9 cellular contexts compared by ENCODE assay signal in genomic region chr22:39959640-39960447, GRCh38. TPM values are rescaled to one million over a fixed set of nuclear protein-coding genes. Genes with fewer than 3 reads are reported as not detected.
A peak's percentile ranks its signal among the peaks of the same experiment; 100 is the strongest.
DNase-seq lines count a peak whose midpoint lies in the region; ATAC-seq and TF ChIP-seq lines count a peak whose summit lies in the region.
"Had no signal": no experiment of that assay in that cellular context is flagged by ENCODE, and none has a peak within 500 bp of the region (broad histone marks: within the 10 kb centered on the region; RNA-seq: fewer than 3 reads in every experiment).

TMA7B (plus strand) TSS chr22:39960397; CDS start chr22:39964375, 3,978 bp downstream.

- TF ChIP-seq CTCF in cardiac muscle cell (IDR thresholded peaks at IDR 0.05; ENCODE audit: low read depth, low read length) (peak; percentile 54), smooth muscle cell (IDR thresholded peaks at IDR 0.05; ENCODE audit: borderline replicate concordance, insufficient read depth, poor library complexity, severe bottlenecking) (peak; percentile 30), OCI-LY7 (conservative IDR thresholded peaks at IDR 0.05; ENCODE audit: low read length) (no peak)

- H3K27ac ChIP-seq in cardiac muscle cell = no peak within 1 kb of the TSS
- peak within 1 kb of the TSS; percentile 92 for H3K27ac ChIP-seq in smooth muscle cell (ENCODE audit: low read depth)
- H3K27ac ChIP-seq in OCI-LY7 (ENCODE audit: low read depth, low read length, poor library complexity, severe bottlenecking) = no peak within 1 kb of the TSS

- H3K9me3 ChIP-seq in cardiac muscle cell (ENCODE audit: low read depth) (no peaks in the 10 kb centered on the region), smooth muscle cell (replicated peaks; ENCODE audit: low read depth) (no peaks in the 10 kb centered on the region), OCI-LY7 (ENCODE audit: low read length) (no peaks in the 10 kb centered on the region)

- peak within 1 kb of the TSS; percentile 33 for H3K4me2 ChIP-seq in smooth muscle cell
- no peak within 1 kb of the TSS for H3K4me2 ChIP-seq in OCI-LY7 (ENCODE audit: low read length)

- no peaks in the 10 kb centered on the region for H4K20me1 ChIP-seq in smooth muscle cell (ENCODE audit: low read depth)
- no peaks in the 10 kb centered on the region for H4K20me1 ChIP-seq in OCI-LY7 (ENCODE audit: insufficient read depth, low read length)

- POLR2A ChIA-PET in OCI-LY7 (lab: Charles Lee) = no interaction called here

- H3K9ac ChIP-seq in smooth muscle cell (ENCODE audit: low read depth) = peak within 1 kb of the TSS; percentile 50

- H3K4me3 ChIP-seq in cardiac muscle cell = no peak within 1 kb of the TSS
- no peak within 1 kb of the TSS for H3K4me3 ChIP-seq in smooth muscle cell
- H3K4me3 ChIP-seq in OCI-LY7 (ENCODE audit: low read depth, low read length, poor library complexity, severe bottlenecking) = no peak within 1 kb of the TSS

- no peaks in the 10 kb centered on the region for H3K27me3 Mint-ChIP-seq in activated CD8-positive, alpha-beta memory T cell treated with anti-CD3 and anti-CD28 coated beads, Interleukin-2, amount 10 ng/mL, durations not matched to agents 7 days and 5 days

- no peaks in the 10 kb centered on the region for H3K9me2 ChIP-seq in OCI-LY7 (ENCODE audit: insufficient read depth, low read length)

- peak within 1 kb of the TSS; percentile 76 for H2AFZ ChIP-seq in smooth muscle cell (ENCODE audit: low read depth)
- H2AFZ ChIP-seq in OCI-LY7 (ENCODE audit: low read length) = no peak within 1 kb of the TSS

- intact Hi-C loops in OCI-LY7 (cut with micrococcal nuclease; ENCODE audit: unreplicated experiment) = no loop called here

- ATAC-seq in activated CD8-positive, alpha-beta memory T cell treated with anti-CD3 and anti-CD28 coated beads, Interleukin-2, amount 10 ng/mL, durations not matched to agents 7 days and 5 days = peak; percentile 26
- ATAC-seq in HG02852 (IDR thresholded peaks at IDR 0.05; ENCODE audit: unreplicated experiment) = no peak

- H3K4me1 ChIP-seq in cardiac muscle cell (ENCODE audit: low read depth) (peaks cover 5% of the 10 kb centered on the region), smooth muscle cell (ENCODE audit: low read depth) (peaks cover 8% of the 10 kb centered on the region), OCI-LY7 (ENCODE audit: insufficient read depth, low read length, poor library complexity, severe bottlenecking) (peaks cover 10% of the 10 kb centered on the region)

- H3K4me1 Mint-ChIP-seq in activated CD8-positive, alpha-beta memory T cell treated with anti-CD3 and anti-CD28 coated beads, Interleukin-2, amount 10 ng/mL, durations not matched to agents 7 days and 5 days = peaks cover 82% of the 10 kb centered on the region

- no TSS peak for BruUV-seq in OCI-LY7 (replicated peaks; lab: Mats Ljungman, UMichigan)

- H3K79me2 ChIP-seq in smooth muscle cell (ENCODE audit: low read depth) (no peaks in the 10 kb centered on the region), OCI-LY7 (ENCODE audit: insufficient read depth, low read depth, low read length) (no peaks in the 10 kb centered on the region)

- H3K4me3 Mint-ChIP-seq in activated CD8-positive, alpha-beta memory T cell treated with anti-CD3 and anti-CD28 coated beads, Interleukin-2, amount 10 ng/mL, durations not matched to agents 7 days and 5 days = peak within 1 kb of the TSS; percentile 54

- H3K36me3 ChIP-seq in cardiac muscle cell = no peaks in the 10 kb centered on the region
- no peaks in the 10 kb centered on the region for H3K36me3 ChIP-seq in smooth muscle cell (ENCODE audit: low read depth)
- H3K36me3 ChIP-seq in OCI-LY7 (ENCODE audit: insufficient read depth, low read length) = no peaks in the 10 kb centered on the region

- H3F3A ChIP-seq in smooth muscle cell (ENCODE audit: low read depth) = peaks cover 14% of the 10 kb centered on the region

- peak within 1 kb of the TSS; percentile 91 for H3K27ac Mint-ChIP-seq in activated CD8-positive, alpha-beta memory T cell treated with anti-CD3 and anti-CD28 coated beads, Interleukin-2, amount 10 ng/mL, durations not matched to agents 7 days and 5 days

- CTCF ChIA-PET in activated CD8-positive, alpha-beta memory T cell treated with anti-CD3 and anti-CD28 coated beads, Interleukin-2, amount 10 ng/mL, durations not matched to agents 7 days and 5 days (lab: Charles Lee) = interaction anchor here (1.2 kb wide), 1 partner anchor 26 kb away, joined by 5 read pairs; no protein-coding TSS in a partner anchor
- CTCF ChIA-PET in OCI-LY7 (lab: Charles Lee; ENCODE audit: unreplicated experiment) = no interaction called here

- in situ Hi-C loops in KBM-7 (cut with MboI; ENCODE audit: low pct_unique_long_range_greater_than_20kb, low sequenced_read_pairs) = no loop called here

- DNase-seq in Ammon's horn (ENCODE audit: low spot score) (peak; percentile 48), KBM-7 (peak; percentile 60), cardiac muscle cell (ENCODE audit: low read depth in 1 of 2, low spot score in 1 of 2) (peak in 1 of 2 donors; percentile 70), smooth muscle cell (lab: John Stamatoyannopoulos, UW; ENCODE audit: unreplicated experiment) (peak; percentile 13), amniotic stem cell (lab: John Stamatoyannopoulos, UW) (no peak), OCI-LY7 (ENCODE audit: low spot score) (no peak)
- DNase-seq in activated CD8-positive, alpha-beta memory T cell treated with anti-CD3 and anti-CD28 coated beads, Interleukin-2, amount 10 ng/mL, durations not matched to agents 7 days and 5 days = peak; percentile 54

- H3K27me3 ChIP-seq in cardiac muscle cell = no peaks in the 10 kb centered on the region
- no peaks in the 10 kb centered on the region for H3K27me3 ChIP-seq in smooth muscle cell (ENCODE audit: low read depth)

- H3K36me3 Mint-ChIP-seq in activated CD8-positive, alpha-beta memory T cell treated with anti-CD3 and anti-CD28 coated beads, Interleukin-2, amount 10 ng/mL, durations not matched to agents 7 days and 5 days = peaks cover 82% of the 10 kb centered on the region

- 27% methylated on average over 14 of the region's 14 CpGs for WGBS in smooth muscle cell (ENCODE audit: low lambda C conversion rate)

- no peaks in the 10 kb centered on the region for H3K9me3 Mint-ChIP-seq in activated CD8-positive, alpha-beta memory T cell treated with anti-CD3 and anti-CD28 coated beads, Interleukin-2, amount 10 ng/mL, durations not matched to agents 7 days and 5 days (ENCODE audit: low read depth)

RNA-seq across cellular contexts. Expression of gene TMA7B, which starts in this region (rescaled TPM):
- 10 to 100 TPM in 1 of 2 experiments, 1 to 10 TPM in 1; 5.1 to 11.0 TPM for total RNA-seq in activated CD8-positive, alpha-beta memory T cell treated with anti-CD3 and anti-CD28 coated beads, Interleukin-2, amount 10 ng/mL, durations not matched to agents 7 days and 5 days
- total RNA-seq in cardiac muscle cell (not detected in 2 replicates), smooth muscle cell (not detected in 2 replicates), OCI-LY7 (2022) (not detected in 2 replicates)
- polyA plus RNA-seq in cardiac muscle cell (not detected in 2 replicates), smooth muscle cell (not detected in 2 replicates)
- not detected in 2 replicates for total RNA-seq in OCI-LY7 (2014; rRNA removed; shearing (Covaris generic))
- total RNA-seq: subcutaneous adipose tissue had no signal

Comparison
In these comparisons a context has a peak if more than half of its experiments do, and no peak if none do; other contexts are left out.
1. Peak in DNase-seq, H3K27ac ChIP-seq, H3K9ac ChIP-seq and H3K4me2 ChIP-seq in smooth muscle cell; RNA of the gene not detected or under 1 TPM.
2. DNase-seq: peak in Ammon's horn (single experiment), KBM-7 (single experiment) and activated CD8-positive, alpha-beta memory T cell treated with anti-CD3 and anti-CD28 coated beads, Interleukin-2, amount 10 ng/mL, durations not matched to agents 7 days and 5 days (single experiment); none in amniotic stem cell (single experiment) and OCI-LY7 (single experiment).